ENCODE assay signal across 17 cellular contexts in the genomic region with DNA sequence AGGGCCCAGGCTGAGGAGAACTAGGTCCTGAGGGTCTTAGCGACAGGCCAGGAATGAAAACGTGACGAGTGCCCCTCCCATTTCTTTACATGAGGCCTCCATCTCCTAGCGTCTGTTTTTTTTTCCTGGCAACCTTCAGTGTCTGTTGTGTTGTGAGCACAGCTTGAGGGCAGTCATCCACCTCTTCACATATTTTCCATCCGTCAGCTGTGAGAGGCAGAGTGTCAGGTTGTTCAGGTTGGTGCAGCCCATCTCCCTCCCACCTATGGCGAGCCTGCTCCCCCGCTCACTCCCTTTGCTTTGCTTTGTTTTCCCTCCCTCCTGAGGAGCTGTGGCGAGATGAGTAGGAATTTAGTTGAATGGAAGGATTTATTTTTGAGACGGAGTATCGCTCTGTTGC. TPM values are rescaled to one million over a fixed set of nuclear protein-coding genes. Genes with fewer than 3 reads are reported as not detected.
DNase-seq lines count a peak whose midpoint lies in the region; ATAC-seq, FAIRE-seq and TF ChIP-seq lines count a peak whose summit lies in the region.
"Had no signal": no experiment of that assay in that cellular context is flagged by ENCODE, and none has a peak within 500 bp of the region (broad histone marks: within the 10 kb centered on the region; RNA-seq: fewer than 3 reads in every experiment).

No MANE protein-coding gene starts in this region.

- H3K36me3 Mint-ChIP-seq in CD4-positive, CD25-positive, alpha-beta regulatory T cell: peaks cover 9% of the 10 kb centered on the region
- H3K36me3 Mint-ChIP-seq in activated T-helper 17 cell treated with anti-CD3 and anti-CD28 coated beads, Interleukin-2, amount 50 U/mL, for 72 hours (ENCODE audit: low read depth): peaks cover 10% of the 10 kb centered on the region

- peaks cover 29% of the 10 kb centered on the region for H3K4me1 ChIP-seq in CD4-positive, CD25-positive, alpha-beta regulatory T cell (ENCODE audit: control insufficient read depth, insufficient read depth, low read length, poor library complexity, severe bottlenecking)
- H3K4me1 ChIP-seq in HCT116 (ENCODE audit: control insufficient read depth in 1 of 2, insufficient read depth in 2 of 2, low read length in 2 of 2) (peaks cover 4 to 21% of the 10 kb centered on the region in 2 experiments), keratinocyte (ENCODE audit: control insufficient read depth, extremely low read depth, insufficient read depth, low read length) (peaks cover 14% of the 10 kb centered on the region)
- H3K4me1 ChIP-seq: adrenal gland had no signal

- RAD21 ChIA-PET in HCT116 (lab: Charles Lee; ENCODE audit: low non-redundant PET in 1 of 2, low total read pairs in 2 of 2, uncharacterized antibody in 2 of 2, unreplicated experiment in 2 of 2): no interaction called here

- H4K20me1 ChIP-seq in HCT116 (ENCODE audit: insufficient read depth) (no peaks in the 10 kb centered on the region), keratinocyte (ENCODE audit: control insufficient read depth, extremely low read depth, insufficient read depth, low read length) (no peaks in the 10 kb centered on the region)

- H3K79me2 ChIP-seq in HCT116 (ENCODE audit: insufficient read depth, low read length) (no peaks in the 10 kb centered on the region), keratinocyte (ENCODE audit: control insufficient read depth, insufficient read depth, low read length) (no peaks in the 10 kb centered on the region)

- H3K9me3 Mint-ChIP-seq in CD4-positive, CD25-positive, alpha-beta regulatory T cell: peaks cover 0 to 4% (median 0%) of the 10 kb centered on the region in 7 donors
- H3K9me3 Mint-ChIP-seq in activated T-helper 17 cell treated with anti-CD3 and anti-CD28 coated beads, Interleukin-2, amount 50 U/mL, for 72 hours: peaks cover 14% of the 10 kb centered on the region

- H3K9me1 ChIP-seq in keratinocyte (ENCODE audit: control insufficient read depth, extremely low read depth, insufficient read depth, low read length): peaks cover 2% of the 10 kb centered on the region

- H3K9ac ChIP-seq in HCT116 (ENCODE audit: low read length) (peak overlapping the region; percentile 7; the same call in 1 of the 2 replicates), keratinocyte (ENCODE audit: control insufficient read depth, extremely low read depth, insufficient read depth, low read length) (no peak overlapping the region)

- H2AFZ ChIP-seq in HCT116 (ENCODE audit: low read depth, low read length, poor library complexity, severe bottlenecking) (no peak overlapping the region), keratinocyte (ENCODE audit: control insufficient read depth, low read length) (peak overlapping the region; percentile 8)

- no peak for DNase-seq in CD4-positive, CD25-positive, alpha-beta regulatory T cell
- DNase-seq in HCT116 (ENCODE audit: low read depth, low spot score): no peak
- DNase-seq in keratinocyte (ENCODE audit: low read depth, low spot score): no peak
- DNase-seq in NCI-H524 (lab: John Stamatoyannopoulos, UW): no peak
- no peak for DNase-seq in HT-29 (ENCODE audit: low spot score)
- no peak for DNase-seq in GOT3 (lab: John Stamatoyannopoulos, UW)
- DNase-seq in DMS153 treated with DMSO at 0.1 percent for 48 hours (lab: John Stamatoyannopoulos, UW; ENCODE audit: unreplicated experiment): no peak
- DNase-seq: adrenal gland, cortex of kidney, KG1, NCI-H1436 treated with DMSO at 0.1 percent for 48 hours had no signal

- no TSS peak for BruUV-seq in HCT116 (replicated peaks; lab: Mats Ljungman, UMichigan)

- H3K9me2 ChIP-seq in HCT116 (ENCODE audit: insufficient read depth): no peaks in the 10 kb centered on the region

- H3K27me3 ChIP-seq in CD4-positive, CD25-positive, alpha-beta regulatory T cell (ENCODE audit: control insufficient read depth, insufficient read depth, low read length): no peaks in the 10 kb centered on the region
- H3K27me3 ChIP-seq in HCT116 (ENCODE audit: insufficient read depth, low read length): no peaks in the 10 kb centered on the region
- no peaks in the 10 kb centered on the region for H3K27me3 ChIP-seq in keratinocyte (ENCODE audit: control insufficient read depth, extremely low read depth, insufficient read depth, low read length)
- H3K27me3 ChIP-seq: adrenal gland, SJSA1 had no signal

- ATAC-seq in CD4-positive, CD25-positive, alpha-beta regulatory T cell (ENCODE audit: low read depth in 2 of 2): no peak
- ATAC-seq in HCT116: peak; percentile 43
- peak; percentile 57 for ATAC-seq in activated T-helper 17 cell treated with anti-CD3 and anti-CD28 coated beads, Interleukin-2, amount 50 U/mL, for 72 hours (replicated peaks)

- peak overlapping the region; percentile 75 to 81 (median 80) for H3K4me3 Mint-ChIP-seq in CD4-positive, CD25-positive, alpha-beta regulatory T cell
- peak overlapping the region; percentile 77 for H3K4me3 Mint-ChIP-seq in activated T-helper 17 cell treated with anti-CD3 and anti-CD28 coated beads, Interleukin-2, amount 50 U/mL, for 72 hours

- POLR2A ChIA-PET in HCT116 (lab: Charles Lee): no interaction called here

- TF ChIP-seq CTCF in HCT116 (IDR thresholded peaks at IDR 0.05 in 2 of 3, conservative IDR thresholded peaks at IDR 0.05 in 1 of 3; ENCODE audit: borderline replicate concordance in 1 of 3, insufficient read depth in 1 of 3, low read depth in 2 of 3, low read length in 2 of 3) (no peak), keratinocyte (optimal IDR thresholded peaks at IDR 0.05 in 1 of 3, IDR thresholded peaks at IDR 0.05 in 1 of 3, conservative IDR thresholded peaks at IDR 0.05 in 1 of 3; ENCODE audit: extremely low read depth in 1 of 3, insufficient read depth in 2 of 3, low read length in 3 of 3) (no peak)

- TF ChIP-seq POLR2A in HCT116 (IDR thresholded peaks at IDR 0.05; ENCODE audit: borderline replicate concordance, extremely low read depth, insufficient read depth, insufficient read length): no peak

- no peaks in the 10 kb centered on the region for H3K9me3 ChIP-seq in CD4-positive, CD25-positive, alpha-beta regulatory T cell (ENCODE audit: control insufficient read depth in 2 of 2, low read length in 2 of 2)
- H3K9me3 ChIP-seq in HCT116 (ENCODE audit: control insufficient read depth in 1 of 2, insufficient read depth in 1 of 2, low read depth in 1 of 2, low read length in 2 of 2): peaks cover 0 to 7% of the 10 kb centered on the region in 2 experiments; a peak in 1 of 4 replicates
- no peaks in the 10 kb centered on the region for H3K9me3 ChIP-seq in keratinocyte (ENCODE audit: control insufficient read depth, low read depth, low read length)
- H3K9me3 ChIP-seq: adrenal gland, mucosa of descending colon, SJSA1, thoracic aorta had no signal

- H3K27ac ChIP-seq in CD4-positive, CD25-positive, alpha-beta regulatory T cell (ENCODE audit: insufficient read depth, low read length, poor library complexity, severe bottlenecking): peak overlapping the region; percentile 91
- H3K27ac ChIP-seq in HCT116 (ENCODE audit: low read depth, low read length) (no peak overlapping the region), keratinocyte (ENCODE audit: control insufficient read depth, insufficient read depth, low read length) (no peak overlapping the region)
- H3K27ac ChIP-seq: adrenal gland, thoracic aorta, VCaP had no signal

- no peaks in the 10 kb centered on the region for H3K36me3 ChIP-seq in CD4-positive, CD25-positive, alpha-beta regulatory T cell (ENCODE audit: control insufficient read depth, insufficient read depth, low read length)
- H3K36me3 ChIP-seq in HCT116 (ENCODE audit: control insufficient read depth in 1 of 2, insufficient read depth in 2 of 2, low read length in 2 of 2) (no peaks in the 10 kb centered on the region), keratinocyte (ENCODE audit: control insufficient read depth in 2 of 2, extremely low read depth in 1 of 2, insufficient read depth in 2 of 2, low read length in 2 of 2) (no peaks in the 10 kb centered on the region)
- H3K36me3 ChIP-seq: adrenal gland, SJSA1, thoracic aorta had no signal

- H3K4me1 Mint-ChIP-seq in CD4-positive, CD25-positive, alpha-beta regulatory T cell: peaks cover 24 to 78% (median 39%) of the 10 kb centered on the region in 4 donors
- H3K4me1 Mint-ChIP-seq in activated T-helper 17 cell treated with anti-CD3 and anti-CD28 coated beads, Interleukin-2, amount 50 U/mL, for 72 hours: peaks cover 38% of the 10 kb centered on the region

- H3K27ac Mint-ChIP-seq in CD4-positive, CD25-positive, alpha-beta regulatory T cell: peak overlapping the region; percentile 95 to 98 (median 98)
- peak overlapping the region; percentile 95 for H3K27ac Mint-ChIP-seq in activated T-helper 17 cell treated with anti-CD3 and anti-CD28 coated beads, Interleukin-2, amount 50 U/mL, for 72 hours

- no peaks in the 10 kb centered on the region for H3K27me3 Mint-ChIP-seq in CD4-positive, CD25-positive, alpha-beta regulatory T cell
- no peaks in the 10 kb centered on the region for H3K27me3 Mint-ChIP-seq in activated T-helper 17 cell treated with anti-CD3 and anti-CD28 coated beads, Interleukin-2, amount 50 U/mL, for 72 hours

- dilution Hi-C loops in keratinocyte (cut with MboI; ENCODE audit: extremely low pct_ligation_motif_present, low sequenced_read_pairs): no loop called here

- H3K4me3 ChIP-seq in CD4-positive, CD25-positive, alpha-beta regulatory T cell (ENCODE audit: low read depth, low read length): no peak overlapping the region
- H3K4me3 ChIP-seq in HCT116 (replicated peaks in 1 of 2; ENCODE audit: low read depth in 1 of 2, low read length in 2 of 2) (no peak overlapping the region; a peak in 1 of 4 replicates), keratinocyte (ENCODE audit: control insufficient read depth in 2 of 3, extremely low read depth in 1 of 3, insufficient read depth in 2 of 3, low read depth in 1 of 3, low read length in 3 of 3) (no peak overlapping the region)
- H3K4me3 ChIP-seq: adrenal gland, mucosa of descending colon, SJSA1, thoracic aorta had no signal

- CTCF ChIA-PET in HCT116 (lab: Charles Lee): interaction anchor here (1.4 kb wide), 1 partner anchor 42 kb away, joined by 4 read pairs; no protein-coding TSS in a partner anchor

- intact Hi-C loops in HCT116 (cut with micrococcal nuclease): no loop called here

- no peak for TF ChIP-seq RAD21 in HCT116 (IDR thresholded peaks at IDR 0.05; ENCODE audit: low read depth)

- no peak for FAIRE-seq in keratinocyte (lab: Jason Lieb, UNC)

- H3K4me2 ChIP-seq in HCT116 (ENCODE audit: low read length) (peak overlapping the region; percentile 50), keratinocyte (ENCODE audit: control insufficient read depth, extremely low read depth, insufficient read depth, low read depth, low read length) (no peak overlapping the region)

RNA-seq across cellular contexts. Expression of gene CHRNA9, which starts 51.7 kb away (rescaled TPM):
- total RNA-seq in CD4-positive, CD25-positive, alpha-beta regulatory T cell: not detected
- under 1 TPM; 0.13 to 0.69 (median 0.37) TPM for polyA plus RNA-seq in CD4-positive, CD25-positive, alpha-beta regulatory T cell
- not detected for total RNA-seq in HCT116 (2021; ENCODE audit: unreplicated experiment)
- polyA plus RNA-seq in HCT116 (2012): 0.06 and 0.21 TPM in 2 replicates
- not detected for total RNA-seq in activated T-helper 17 cell treated with anti-CD3 and anti-CD28 coated beads, Interleukin-2, amount 50 U/mL, for 72 hours
- 0.02 to 0.37 TPM (median 0.03 TPM) in 3 replicates for polyA plus RNA-seq in keratinocyte
- polyA plus RNA-seq in keratinocyte (2011; ENCODE audit: low read depth): 0.26 TPM
- polyA plus RNA-seq in keratinocyte (2011; cell fraction: cytosol; rRNA removed): 0.03 and 0.09 TPM in 2 replicates
- 0.09 TPM in 1 of 2 replicates, not detected in the other for polyA plus RNA-seq in keratinocyte (2011; cell fraction: nucleus; rRNA removed)
- 0.17 and 0.18 TPM in 2 replicates for polyA plus RNA-seq in keratinocyte (2012; ENCODE audit: low replicate concordance)
- polyA minus RNA-seq in keratinocyte: 0.16 to 0.20 TPM in 2 of 3 replicates, not detected in the other
- polyA minus RNA-seq in keratinocyte (2011; cell fraction: cytosol; rRNA and poly(A)+ RNA removed): not detected
- polyA minus RNA-seq in keratinocyte (2011; cell fraction: nucleus; rRNA and poly(A)+ RNA removed): 0.23 TPM in 1 of 2 replicates, not detected in the other
- not detected in 2 replicates for total RNA-seq in HT-29 (2014; rRNA removed; shearing (Covaris generic))
- total RNA-seq: adrenal gland, mucosa of descending colon, renal cortical epithelial cell, SJSA1, thoracic aorta had no signal
- polyA plus RNA-seq: adrenal gland had no signal

Comparison
In these comparisons a context has a peak if more than half of its experiments do, and no peak if none do; other contexts are left out.
1. ATAC-seq: peak in HCT116 (single experiment) and activated T-helper 17 cell treated with anti-CD3 and anti-CD28 coated beads, Interleukin-2, amount 50 U/mL, for 72 hours (single experiment); none in CD4-positive, CD25-positive, alpha-beta regulatory T cell (0 of 2).